In genomic region chr18:62982600-62983251, GRCh38 we compare ENCODE assay signal across 8 cellular contexts.
DNase-seq lines count a peak whose midpoint lies in the region; ATAC-seq and TF ChIP-seq lines count a peak whose summit lies in the region.

No MANE protein-coding gene starts in this region.

- DNase-seq in COLO668 (lab: John Stamatoyannopoulos, UW; ENCODE audit: unreplicated experiment) (peak; percentile 74), HCEC 1CT (peak; percentile 47), NCI-H748 treated with DMSO at 0.1 percent for 48 hours (lab: John Stamatoyannopoulos, UW) (peak; percentile 60), activated T-cell treated with anti-CD3 and anti-CD28 coated beads for 1 hour (ENCODE audit: low read depth) (peak; percentile 28), epithelial cell of esophagus (ENCODE audit: low read depth) (peak; percentile 55)
- DNase-seq in stimulated activated naive CD8-positive, alpha-beta T cell treated with anti-CD3 and anti-CD28 coated beads, Interleukin-15, Interleukin-2, amounts not matched to agents 100 U/mL and 50 U/mL, for 24 hours = peak; percentile 64

- TF ChIP-seq CTCF in epithelial cell of esophagus (IDR thresholded peaks at IDR 0.05; ENCODE audit: insufficient read depth, low read depth, low read length, missing control alignments) = peak; percentile 82

- H3K9ac ChIP-seq in muscle layer of colon (ENCODE audit: low read length) = no peak overlapping the region

- H3K36me3 ChIP-seq in muscle layer of colon (ENCODE audit: insufficient read depth, low read length) = peaks cover 9% of the 10 kb centered on the region

- peaks cover 10% of the 10 kb centered on the region for H3K4me1 ChIP-seq in muscle layer of colon (ENCODE audit: insufficient read depth, low read length)

- no peak overlapping the region for H3K27ac ChIP-seq in muscle layer of colon (ENCODE audit: low read depth, low read length)

- H3K27me3 ChIP-seq in muscle layer of colon (ENCODE audit: control insufficient read depth in 1 of 2, insufficient read depth in 2 of 2, low read length in 2 of 2) = no peaks in the 10 kb centered on the region

- H3K4me3 ChIP-seq in epithelial cell of esophagus (ENCODE audit: low read length) (no peak overlapping the region), muscle layer of colon (ENCODE audit: low read depth in 1 of 2, low read length in 2 of 2) (peak overlapping the region; percentile 21 to 53)

- no peaks in the 10 kb centered on the region for H3K9me3 ChIP-seq in muscle layer of colon (ENCODE audit: low read length)

- no peak for ATAC-seq in stimulated activated naive CD8-positive, alpha-beta T cell treated with anti-CD3 and anti-CD28 coated beads, Interleukin-15, Interleukin-2, amounts not matched to agents 100 U/mL and 50 U/mL, for 24 hours
- no peak for ATAC-seq in HG02610 (IDR thresholded peaks at IDR 0.05; ENCODE audit: unreplicated experiment)
